In the genomic region with DNA sequence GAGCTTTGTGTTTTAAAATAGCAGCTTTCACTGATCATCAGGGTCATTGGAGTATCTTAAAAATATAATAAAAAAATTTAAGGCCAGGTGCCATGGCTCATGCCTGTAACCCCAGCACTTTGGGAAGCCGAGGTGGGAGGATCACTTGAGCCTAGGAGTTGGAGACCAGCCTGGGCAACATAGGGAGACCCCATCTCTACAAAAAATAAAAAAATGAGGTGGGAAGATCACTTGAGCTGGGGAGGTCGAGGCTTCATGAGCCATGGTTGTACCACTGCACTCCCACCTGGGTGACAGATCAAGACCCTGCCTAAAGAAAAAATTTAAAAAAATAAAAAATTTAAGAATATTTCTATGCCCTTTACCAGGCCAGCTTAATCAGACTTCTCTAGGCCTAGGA, we compare ENCODE assay signal across 8 cellular contexts. TPM values are rescaled to one million over a fixed set of nuclear protein-coding genes. Genes with fewer than 3 reads are reported as not detected.
DNase-seq lines count a peak whose midpoint lies in the region; ATAC-seq and TF ChIP-seq lines count a peak whose summit lies in the region.

No MANE protein-coding gene starts in this region.

- peaks cover 17% of the 10 kb centered on the region for H3K4me1 ChIP-seq in Panc1 (ENCODE audit: control insufficient read depth, insufficient read depth, low read length)
- H3K4me1 ChIP-seq in esophagus squamous epithelium: peaks cover 14 to 52% (median 32%) of the 10 kb centered on the region in 3 donors
- H3K4me1 ChIP-seq in ovary (ENCODE audit: insufficient read depth): peaks cover 2% of the 10 kb centered on the region
- peaks cover 5 to 37% of the 10 kb centered on the region in 2 donors for H3K4me1 ChIP-seq in adrenal gland (replicated peaks in 1 of 2)

- intact Hi-C loops in Panc1 (cut with micrococcal nuclease; ENCODE audit: unreplicated experiment) (no loop called here), esophagus squamous epithelium (cut with DNase I) (no loop called here), ovary (cut with DNase I) (no loop called here), adrenal gland (cut with DNase I) (loop anchor here in 1 of 2 donors (2.0 kb wide), 1 partner anchor 35 kb away; no protein-coding TSS in a partner anchor)

- POLR2A ChIA-PET in Panc1 (lab: Charles Lee): no interaction called here

- peaks cover 16% of the 10 kb centered on the region for H3K4me1 Mint-ChIP-seq in progenitor cell of endocrine pancreas (ENCODE audit: low read depth)

- H3K27me3 ChIP-seq in Panc1 (ENCODE audit: control insufficient read depth, insufficient read depth, low read length) (no peaks in the 10 kb centered on the region), esophagus squamous epithelium (no peaks in the 10 kb centered on the region), ovary (no peaks in the 10 kb centered on the region), adrenal gland (no peaks in the 10 kb centered on the region)

- peak overlapping the region; percentile 82; the same call in 1 of the 2 replicates for H3K4me3 ChIP-seq in GM08714 (ENCODE audit: low read length)
- peak overlapping the region; percentile 78 to 96 for H3K4me3 ChIP-seq in Panc1 (ENCODE audit: low read depth in 2 of 2, low read length in 2 of 2)
- peak overlapping the region in 3 of 4 donors; percentile 67 to 100 (median 77) for H3K4me3 ChIP-seq in esophagus squamous epithelium
- H3K4me3 ChIP-seq in ovary: no peak overlapping the region
- H3K4me3 ChIP-seq in adrenal gland: peak overlapping the region in 1 of 4 donors; percentile 78

- TF ChIP-seq POLR2A in esophagus squamous epithelium (IDR thresholded peaks at IDR 0.05) (no peak), ovary (IDR thresholded peaks at IDR 0.05) (no peak), adrenal gland (IDR thresholded peaks at IDR 0.05) (no peak)

- CTCF ChIA-PET in Panc1 (lab: Charles Lee): no interaction called here

- H3K27ac Mint-ChIP-seq in progenitor cell of endocrine pancreas: no peak overlapping the region

- no peaks in the 10 kb centered on the region for H3K27me3 Mint-ChIP-seq in progenitor cell of endocrine pancreas

- TF ChIP-seq CTCF in Panc1 (IDR thresholded peaks at IDR 0.05) (no peak), esophagus squamous epithelium (IDR thresholded peaks at IDR 0.05) (no peak), progenitor cell of endocrine pancreas (IDR thresholded peaks at IDR 0.05; ENCODE audit: unreplicated experiment) (no peak), ovary (IDR thresholded peaks at IDR 0.05) (no peak), adrenal gland (IDR thresholded peaks at IDR 0.05) (no peak)

- H3K9me3 Mint-ChIP-seq in progenitor cell of endocrine pancreas (ENCODE audit: low read depth): no peaks in the 10 kb centered on the region

- TF ChIP-seq EP300 in ovary (IDR thresholded peaks at IDR 0.05): no peak

- no peak for DNase-seq in Panc1 (ENCODE audit: low read depth, low spot score)
- DNase-seq in esophagus squamous epithelium (lab: John Stamatoyannopoulos, UW): no peak
- no peak for DNase-seq in progenitor cell of endocrine pancreas (ENCODE audit: low spot score, unreplicated experiment)
- DNase-seq in NCI-H82 (lab: John Stamatoyannopoulos, UW): no peak
- DNase-seq in ovary: no peak
- DNase-seq in adrenal gland: no peak

- no peak for ATAC-seq in Panc1
- no peak for ATAC-seq in GM19324 (IDR thresholded peaks at IDR 0.05; ENCODE audit: low FRiP score, unreplicated experiment)

- H3K36me3 ChIP-seq in Panc1 (ENCODE audit: control insufficient read depth, insufficient read depth, low read length) (peaks cover 9% of the 10 kb centered on the region), esophagus squamous epithelium (peaks cover 1 to 42% (median 5%) of the 10 kb centered on the region in 3 donors), ovary (no peaks in the 10 kb centered on the region), adrenal gland (replicated peaks in 1 of 2) (peaks cover 0 to 27% of the 10 kb centered on the region in 2 donors)

- H3K36me3 Mint-ChIP-seq in progenitor cell of endocrine pancreas (ENCODE audit: insufficient read depth): peaks cover 7% of the 10 kb centered on the region

- in situ Hi-C loops in Panc1 (cut with HindIII; ENCODE audit: low pct_unique_long_range_greater_than_20kb, low sequenced_read_pairs): no loop called here

- H3K9me3 ChIP-seq in Panc1 (ENCODE audit: control insufficient read depth, insufficient read depth, low read depth, low read length) (no peaks in the 10 kb centered on the region), esophagus squamous epithelium (no peaks in the 10 kb centered on the region), ovary (no peaks in the 10 kb centered on the region), adrenal gland (replicated peaks in 1 of 3) (no peaks in the 10 kb centered on the region)

- 72 to 77% methylated on average over 2 of the region's 2 CpGs for WGBS in esophagus squamous epithelium, 2 donors
- WGBS in ovary, 3 donors: 54 to 70% (median 60%) methylated on average over 2 of the region's 2 CpGs
- 89 to 96% (median 92%) methylated on average over 2 of the region's 2 CpGs for WGBS in adrenal gland, 4 donors

- H3K27ac ChIP-seq in Panc1 (ENCODE audit: low read length): peak overlapping the region; percentile 94
- H3K27ac ChIP-seq in esophagus squamous epithelium: peak overlapping the region in 3 of 4 donors; percentile 96 to 98 (median 96)
- H3K27ac ChIP-seq in ovary: peak overlapping the region in 1 of 2 donors; percentile 81
- H3K27ac ChIP-seq in adrenal gland: peak overlapping the region in 1 of 5 donors; percentile 96

- BruUV-seq in Panc1 (replicated peaks; lab: Mats Ljungman, UMichigan): no TSS peak

- H3K4me3 Mint-ChIP-seq in progenitor cell of endocrine pancreas (ENCODE audit: low read depth): peak overlapping the region; percentile 85

RNA-seq across cellular contexts. Expression of gene HMCES, which starts 1.5 kb away (rescaled TPM):
- total RNA-seq in Panc1 (2021; ENCODE audit: unreplicated experiment) (94.6 TPM), esophagus squamous epithelium (10 to 100 TPM; 24.2 to 32.7 (median 29.7) TPM), progenitor cell of endocrine pancreas (35.3 TPM in 2 replicates), ovary (10 to 100 TPM; 15.5 to 44.5 (median 35.2) TPM), adrenal gland (10 to 100 TPM; 17.3 to 39.7 (median 25.8) TPM)
- polyA plus RNA-seq in Panc1 (2012; ENCODE audit: insufficient read length): 104 TPM
- polyA plus RNA-seq in ovary (10 to 100 TPM; 27.5 to 44.3 TPM), adrenal gland (10 to 100 TPM; 16.0 to 29.4 (median 19.9) TPM)

RNA-seq across cellular contexts. Expression of gene COPG1, which starts 30.8 kb away (rescaled TPM):
- total RNA-seq in Panc1 (2021; ENCODE audit: unreplicated experiment) (225 TPM), esophagus squamous epithelium (100 to 1,000 TPM in 2 of 4 donors, 10 to 100 TPM in 2; 68.3 to 121 (median 104) TPM), progenitor cell of endocrine pancreas (141 and 145 TPM in 2 replicates), ovary (100 to 1,000 TPM in 5 of 7 donors, 10 to 100 TPM in 2; 49.2 to 147 (median 115) TPM), adrenal gland (100 to 1,000 TPM; 105 to 318 (median 162) TPM)
- 216 TPM for polyA plus RNA-seq in Panc1 (2012; ENCODE audit: insufficient read length)
- polyA plus RNA-seq in ovary (100 to 1,000 TPM in 1 of 2 donors, 10 to 100 TPM in 1; 62.6 to 133 TPM), adrenal gland (100 to 1,000 TPM in 2 of 3 donors, 10 to 100 TPM in 1; 84.9 to 182 (median 160) TPM)
